In the genomic region with DNA sequence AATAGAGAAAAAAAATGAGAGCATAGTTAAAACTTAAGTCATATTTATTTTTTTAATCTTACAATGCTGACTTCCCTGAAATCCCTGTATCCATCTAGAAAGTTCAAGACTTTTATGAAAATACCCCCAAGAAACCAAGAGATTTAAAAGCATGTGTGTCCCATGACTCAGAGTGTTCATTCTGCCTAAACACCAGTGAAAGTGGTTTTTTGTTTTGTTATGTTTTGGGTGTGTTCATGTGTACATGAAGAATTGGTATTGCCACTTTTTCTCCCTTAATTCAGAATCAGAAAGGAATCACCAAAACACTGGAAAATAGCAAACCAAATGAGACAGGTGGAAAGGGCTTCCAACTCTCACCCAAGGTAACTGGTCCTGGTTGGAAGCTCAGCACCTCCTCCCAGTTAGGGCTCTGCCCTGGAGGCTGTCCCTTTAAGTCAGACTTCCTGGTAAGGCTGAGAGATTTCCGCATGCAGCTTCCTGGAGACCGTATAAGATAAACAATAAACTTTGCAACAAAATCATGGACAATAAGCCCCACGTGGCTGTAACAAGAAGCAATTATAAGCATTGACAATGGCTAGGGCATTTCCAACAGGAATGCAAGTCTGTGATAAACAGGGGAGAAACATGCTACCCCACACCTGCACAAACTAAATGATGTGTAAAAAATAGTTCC, we compare ENCODE assay signal across 8 cellular contexts.
DNase-seq lines count a peak whose midpoint lies in the region; ATAC-seq, FAIRE-seq and TF ChIP-seq lines count a peak whose summit lies in the region.

No MANE protein-coding gene starts in this region.

- H3K9me3 ChIP-seq in WERI-Rb-1 (ENCODE audit: severe bottlenecking): no peaks in the 10 kb centered on the region

- no peak overlapping the region for H3K4me3 ChIP-seq in WERI-Rb-1 (ENCODE audit: low read depth, low read length)

- peak; percentile 33 for FAIRE-seq in GM12891 (lab: Jason Lieb, UNC)

- no peaks in the 10 kb centered on the region for H3K36me3 Mint-ChIP-seq in natural killer cell treated with Interleukin-12 subunit alpha and Interleukin-12 subunit beta and Interleukin-15 and Interleukin-18, amount 100 ng/mL, for 72 hours

- no peak for TF ChIP-seq POLR2A in GM12891 (IDR thresholded peaks at IDR 0.05; ENCODE audit: low read depth, low read length)

- DNase-seq in GM12891 (ENCODE audit: insufficient read length, low spot score) (no peak), SK-MEL-5 (ENCODE audit: low read depth, low spot score) (peak; percentile 22), WERI-Rb-1 (no peak), nucleus accumbens (lab: John Stamatoyannopoulos, UW) (no peak)
- DNase-seq in effector CD4-positive, alpha-beta T cell: peak; percentile 55
- DNase-seq in natural killer cell treated with Interleukin-12 subunit alpha and Interleukin-12 subunit beta and Interleukin-15 and Interleukin-18, amount 100 ng/mL, for 72 hours (ENCODE audit: low spot score): no peak

- H3K9me3 Mint-ChIP-seq in natural killer cell treated with Interleukin-12 subunit alpha and Interleukin-12 subunit beta and Interleukin-15 and Interleukin-18, amount 100 ng/mL, for 72 hours: no peaks in the 10 kb centered on the region

- no peak for TF ChIP-seq CTCF in WERI-Rb-1 (IDR thresholded peaks at IDR 0.05; ENCODE audit: low read depth, low read length)

- peak; percentile 60 to 71 for ATAC-seq in natural killer cell treated with Interleukin-12 subunit alpha and Interleukin-12 subunit beta and Interleukin-15 and Interleukin-18, amount 100 ng/mL, for 72 hours
- ATAC-seq in HG02885 (IDR thresholded peaks at IDR 0.05; ENCODE audit: poor library complexity, unreplicated experiment): no peak
- no peak for ATAC-seq in HG03196 (IDR thresholded peaks at IDR 0.05; ENCODE audit: unreplicated experiment)

- no peaks in the 10 kb centered on the region for H3K36me3 ChIP-seq in WERI-Rb-1

- no peaks in the 10 kb centered on the region for H3K27me3 ChIP-seq in WERI-Rb-1 (ENCODE audit: insufficient read depth, low read depth, severe bottlenecking)

- peak overlapping the region; percentile 66 for H3K4me3 Mint-ChIP-seq in natural killer cell treated with Interleukin-12 subunit alpha and Interleukin-12 subunit beta and Interleukin-15 and Interleukin-18, amount 100 ng/mL, for 72 hours

- H3K27ac Mint-ChIP-seq in natural killer cell treated with Interleukin-12 subunit alpha and Interleukin-12 subunit beta and Interleukin-15 and Interleukin-18, amount 100 ng/mL, for 72 hours: peak overlapping the region; percentile 76 to 85

- H3K27ac ChIP-seq in WERI-Rb-1: no peak overlapping the region

- peaks cover 40 to 60% of the 10 kb centered on the region in 2 donors for H3K4me1 Mint-ChIP-seq in natural killer cell treated with Interleukin-12 subunit alpha and Interleukin-12 subunit beta and Interleukin-15 and Interleukin-18, amount 100 ng/mL, for 72 hours (ENCODE audit: low read depth in 2 of 2)

- in situ Hi-C loops in SK-MEL-5 (cut with HindIII; ENCODE audit: low pct_unique_long_range_greater_than_20kb, low sequenced_read_pairs): no loop called here

- H3K27me3 Mint-ChIP-seq in natural killer cell treated with Interleukin-12 subunit alpha and Interleukin-12 subunit beta and Interleukin-15 and Interleukin-18, amount 100 ng/mL, for 72 hours: no peaks in the 10 kb centered on the region

TF ChIP-seq in GM12891, 5 proteins besides CTCF, POLR2A, EP300 and RAD21:
- no peak for TF ChIP-seq PAX5 (IDR thresholded peaks at IDR 0.05; ENCODE audit: insufficient read depth, low read length, severe bottlenecking)
- TF ChIP-seq TAF1 (IDR thresholded peaks at IDR 0.05; ENCODE audit: low read depth, low read length): no peak
- no peak for TF ChIP-seq SPI1 (IDR thresholded peaks at IDR 0.05; ENCODE audit: low read depth, low read length)
- no peak for TF ChIP-seq POLR2AphosphoS5 (IDR thresholded peaks at IDR 0.05; ENCODE audit: low read depth, low read length)
- no peak for TF ChIP-seq POU2F2 (IDR thresholded peaks at IDR 0.05; ENCODE audit: low read depth, low read length)

Comparison
In these comparisons a context has a peak if more than half of its experiments do, and no peak if none do; other contexts are left out.
1. DNase-seq: peak in SK-MEL-5 (single experiment) and effector CD4-positive, alpha-beta T cell (single experiment); none in GM12891 (single experiment), natural killer cell treated with Interleukin-12 subunit alpha and Interleukin-12 subunit beta and Interleukin-15 and Interleukin-18, amount 100 ng/mL, for 72 hours (single experiment), WERI-Rb-1 (single experiment) and nucleus accumbens (0 of 56).
2. ATAC-seq: peak in natural killer cell treated with Interleukin-12 subunit alpha and Interleukin-12 subunit beta and Interleukin-15 and Interleukin-18, amount 100 ng/mL, for 72 hours (2 of 2); none in HG02885 (single experiment) and HG03196 (single experiment).